In genomic region chr9:136578915-136579637, GRCh38 we compare ENCODE assay signal across 9 cellular contexts. TPM values are rescaled to one million over a fixed set of nuclear protein-coding genes. Genes with fewer than 3 reads are reported as not detected.
DNase-seq lines count a peak whose midpoint lies in the region; ATAC-seq, FAIRE-seq and TF ChIP-seq lines count a peak whose summit lies in the region.
"Had no signal": no experiment of that assay in that cellular context is flagged by ENCODE, and none has a peak within 500 bp of the region (broad histone marks: within the 10 kb centered on the region; RNA-seq: fewer than 3 reads in every experiment).

No MANE protein-coding gene starts in this region.

- TF ChIP-seq POLR2A in K562 (conservative IDR thresholded peaks at IDR 0.05), result no peak

- DNase-seq in DMS 273 (lab: John Stamatoyannopoulos, UW; ENCODE audit: unreplicated experiment) (peak; percentile 55), DMS 273 treated with DMSO at 0.1 percent for 48 hours (lab: John Stamatoyannopoulos, UW) (no peak), NAMALWA (ENCODE audit: low spot score) (peak; percentile 52), K562 (ENCODE audit: extremely low read depth in 1 of 4, low spot score in 3 of 4) (peak; percentile 79 to 87 (median 84)), SKM-1 (lab: John Stamatoyannopoulos, UW; ENCODE audit: unreplicated experiment) (no peak)

- no peak overlapping the region for H3K4me3 ChIP-seq in K562

- intact Hi-C loops in K562 (cut with micrococcal nuclease), result no loop called here

- no peaks in the 10 kb centered on the region for H3K9me1 ChIP-seq in K562 (ENCODE audit: control insufficient read depth, insufficient read depth, low read length)

- H3K36me3 Mint-ChIP-seq in nephron (ENCODE audit: low read depth), result no peaks in the 10 kb centered on the region

- H3K4me3 Mint-ChIP-seq in nephron, result no peak overlapping the region

- peak overlapping the region in 2 of 3 experiments; percentile 35 to 63 for H3K27ac Mint-ChIP-seq in nephron

- H3K4me1 Mint-ChIP-seq in nephron, result peaks cover 19% of the 10 kb centered on the region

- H2AFZ ChIP-seq in K562 (ENCODE audit: low read depth, low read length), result peak overlapping the region; percentile 35

- TF ChIP-seq CTCF in K562 (IDR thresholded peaks at IDR 0.05 in 2 of 3, conservative IDR thresholded peaks at IDR 0.05 in 1 of 3; ENCODE audit: insufficient read depth in 2 of 3, low read depth in 1 of 3, low read length in 3 of 3), result 0 out of 6 replicates have a peak, but pooled peaks of 1 of the 3 experiments have one; percentile 10
- TF ChIP-seq CTCF in nephron (IDR thresholded peaks at IDR 0.05; ENCODE audit: unreplicated experiment in 3 of 3), result no peak

- H3K36me3 ChIP-seq in K562 (ENCODE audit: control insufficient read depth, insufficient read depth, low read length), result no peaks in the 10 kb centered on the region

- peaks cover 5% of the 10 kb centered on the region for H3K27me3 Mint-ChIP-seq in nephron (ENCODE audit: low read depth)

- no peaks in the 10 kb centered on the region for H3K79me2 ChIP-seq in K562 (ENCODE audit: control insufficient read depth, insufficient read depth, low read length)

- no peak overlapping the region for H3K27ac ChIP-seq in K562 (ENCODE audit: extremely low read depth, low read depth, low read length)
- H3K27ac ChIP-seq: VCaP had no signal

- POLR2A ChIA-PET in K562 (lab: Yijun Ruan, JAX), result no interaction called here

- H4K20me1 ChIP-seq in K562 (replicated peaks; ENCODE audit: control insufficient read depth, insufficient read depth, low read length), result no peaks in the 10 kb centered on the region

- no peak for FAIRE-seq in K562 (lab: Jason Lieb, UNC)

- no peak for TF ChIP-seq EP300 in K562 (IDR thresholded peaks at IDR 0.05; ENCODE audit: low read length)

- no peaks in the 10 kb centered on the region for H3K9me3 Mint-ChIP-seq in nephron

- WGBS in K562 (ENCODE audit: insufficient coverage, low coverage, missing lambda C conversion rate), result 7% methylated on average over 9 of the region's 15 CpGs

- H3K4me1 ChIP-seq in K562 (replicated peaks in 1 of 2; ENCODE audit: control insufficient read depth in 2 of 2, insufficient read depth in 2 of 2, low read length in 2 of 2), result peaks cover 11 to 55% of the 10 kb centered on the region in 2 experiments

- CTCF ChIA-PET in K562 (lab: Yijun Ruan, JAX; ENCODE audit: low intra/inter-chr PET ratio), result interaction anchor here (0.7 kb wide), 1 partner anchor 9 kb away, joined by 5 read pairs; no protein-coding TSS in a partner anchor

- BruUV-seq in K562 (replicated peaks; lab: Mats Ljungman, UMichigan), result no TSS peak

- H3K4me2 ChIP-seq in K562 (ENCODE audit: insufficient read depth, low read length), result peak overlapping the region; percentile 6; the same call in 1 of the 2 replicates

- ATAC-seq in K562, result peak; percentile 88
- ATAC-seq in HG03442 (IDR thresholded peaks at IDR 0.05; ENCODE audit: unreplicated experiment), result no peak
- ATAC-seq in HG02973 (IDR thresholded peaks at IDR 0.05; ENCODE audit: unreplicated experiment), result no peak

- no peak for TF ChIP-seq RAD21 in K562 (CRISPR knock-in tag; conservative IDR thresholded peaks at IDR 0.05 in 1 of 2, IDR thresholded peaks at IDR 0.05 in 1 of 2)

- peak overlapping the region in 1 of 2 experiments; percentile 70; a peak in 2 of 4 replicates for H3K9ac ChIP-seq in K562 (ENCODE audit: insufficient read depth in 1 of 2, low read depth in 2 of 2, low read length in 2 of 2)

- H3K27me3 ChIP-seq in K562 (ENCODE audit: control insufficient read depth in 2 of 2, insufficient read depth in 2 of 2, low read length in 2 of 2), result no peaks in the 10 kb centered on the region

- H3K9me3 ChIP-seq in K562 (replicated peaks; ENCODE audit: control insufficient read depth, insufficient read depth, low read depth, low read length), result no peaks in the 10 kb centered on the region

- in situ Hi-C loops in K562 (cut with MboI), result no loop called here

TF ChIP-seq in K562, 482 proteins besides CTCF, POLR2A, EP300 and RAD21 (continues in another document):
- TF ChIP-seq MAX (CRISPR knock-in tag; IDR thresholded peaks at IDR 0.05) (peak; percentile 41; the same call in 1 of the 2 replicates), HDAC2 (IDR thresholded peaks at IDR 0.05) (0 out of 2 replicates have a peak, but pooled peaks have one; percentile 16), RNF2 (IDR thresholded peaks at IDR 0.05) (peak; percentile 36; the same call in 1 of the 2 replicates), ZBTB7A (IDR thresholded peaks at IDR 0.05; ENCODE audit: borderline replicate concordance, control insufficient read depth, low read depth, low read length) (peak; percentile 74), ILF3 (IDR thresholded peaks at IDR 0.05; ENCODE audit: borderline replicate concordance) (no peak), SMAD3 (CRISPR knock-in tag; conservative IDR thresholded peaks at IDR 0.05) (no peak), CBFA2T2 (conservative IDR thresholded peaks at IDR 0.05) (0 out of 2 replicates have a peak, but pooled peaks have one; percentile 14), HIVEP1 (CRISPR knock-in tag; IDR thresholded peaks at IDR 0.05) (no peak), ZEB2 (IDR thresholded peaks at IDR 0.05) (peak; percentile 72), VEZF1 (CRISPR knock-in tag; IDR thresholded peaks at IDR 0.05) (peak; percentile 53; the same call in 1 of the 2 replicates), CREB1 (IDR thresholded peaks at IDR 0.05) (no peak), CREB1 (CRISPR knock-in tag; IDR thresholded peaks at IDR 0.05) (peak; percentile 43; the same call in 1 of the 2 replicates), TOE1 (IDR thresholded peaks at IDR 0.05; ENCODE audit: borderline replicate concordance) (no peak), TOE1 (CRISPR knock-in tag; IDR thresholded peaks at IDR 0.05; ENCODE audit: borderline replicate concordance, low read depth) (no peak), MAZ (CRISPR knock-in tag; conservative IDR thresholded peaks at IDR 0.05 in 1 of 2, IDR thresholded peaks at IDR 0.05 in 1 of 2) (peak in 1 of 2 experiments; percentile 41; a peak in 1 of 4 replicates), ZNF511 (CRISPR knock-in tag; IDR thresholded peaks at IDR 0.05) (no peak), NFIX (CRISPR knock-in tag; IDR thresholded peaks at IDR 0.05; ENCODE audit: low read depth) (0 out of 2 replicates have a peak, but pooled peaks have one; percentile 12), SREBF2 (CRISPR knock-in tag; IDR thresholded peaks at IDR 0.05) (no peak), NFIC (IDR thresholded peaks at IDR 0.05) (peak; percentile 98), RBM14 (IDR thresholded peaks at IDR 0.05; ENCODE audit: borderline replicate concordance, insufficient read depth, low read depth, low read length) (no peak), TFAP4 (CRISPR knock-in tag; IDR thresholded peaks at IDR 0.05; ENCODE audit: borderline replicate concordance) (peak; percentile 71)

RNA-seq across cellular contexts. Expression of gene NOTCH1, which starts 33.2 kb away (rescaled TPM):
- total RNA-seq in K562 (2011; cell fraction: chromatin; rRNA removed; ENCODE audit: low replicate concordance), result 19.9 and 65.7 TPM in 2 replicates
- total RNA-seq in K562 (2011; cell fraction: nucleolus; rRNA removed), result 52.4 and 65.7 TPM in 2 replicates
- total RNA-seq in K562 (2011; cell fraction: nucleoplasm; rRNA removed), result 25.2 and 35.0 TPM in 2 replicates
- total RNA-seq in K562 (2014; rRNA removed), result 7.1 and 12.0 TPM in 2 replicates
- 0.69 and 0.73 TPM in 2 replicates for total RNA-seq in K562 (2014; rRNA removed; fragmentation: Illumina TruSeq; extraction: Trizol)
- total RNA-seq in K562 (2015; rRNA removed; fragmentation: Illumina TruSeq; extraction: Trizol), result 2.3 and 2.8 TPM in 2 replicates
- total RNA-seq in K562 (2021), result 26.7 and 31.4 TPM in 2 replicates
- 1.2 and 2.2 TPM in 2 replicates for polyA plus RNA-seq in K562 (2011; rRNA removed)
- 2.9 and 4.9 TPM in 2 replicates for polyA plus RNA-seq in K562 (2011; cell fraction: cytosol; rRNA removed)
- polyA plus RNA-seq in K562 (2011; cell fraction: nucleus; rRNA removed), result 13.3 and 22.9 TPM in 2 replicates
- polyA plus RNA-seq in K562 (2012), result 10.2 and 14.1 TPM in 2 replicates
- 2.6 and 6.3 TPM in 2 replicates for polyA plus RNA-seq in K562 (2014; fragmentation: Illumina TruSeq; extraction: Trizol)
- polyA plus RNA-seq in K562 (2014; fragmentation: Nextera tagmentation; extraction: Ambion mirVana), result under 1 TPM; 0.03 to 0.04 TPM
- 8.2 and 8.6 TPM in 2 replicates for polyA plus RNA-seq in K562 (2014; rRNA removed)
- polyA minus RNA-seq in K562 (2011; rRNA and poly(A)+ RNA removed), result 2.0 and 2.8 TPM in 2 replicates
- polyA minus RNA-seq in K562 (2011; cell fraction: cytosol; rRNA and poly(A)+ RNA removed), result 35.0 and 45.4 TPM in 2 replicates
- polyA minus RNA-seq in K562 (2011; cell fraction: nucleus; rRNA and poly(A)+ RNA removed), result 15.9 and 18.9 TPM in 2 replicates

Comparison
In these comparisons a context has a peak if more than half of its experiments do, and no peak if none do; other contexts are left out.
1. DNase-seq: peak in DMS 273 (single experiment), NAMALWA (single experiment) and K562 (4 of 4); none in DMS 273 treated with DMSO at 0.1 percent for 48 hours (single experiment) and SKM-1 (single experiment).